ENCODE assay signal across 12 cellular contexts in the genomic region with DNA sequence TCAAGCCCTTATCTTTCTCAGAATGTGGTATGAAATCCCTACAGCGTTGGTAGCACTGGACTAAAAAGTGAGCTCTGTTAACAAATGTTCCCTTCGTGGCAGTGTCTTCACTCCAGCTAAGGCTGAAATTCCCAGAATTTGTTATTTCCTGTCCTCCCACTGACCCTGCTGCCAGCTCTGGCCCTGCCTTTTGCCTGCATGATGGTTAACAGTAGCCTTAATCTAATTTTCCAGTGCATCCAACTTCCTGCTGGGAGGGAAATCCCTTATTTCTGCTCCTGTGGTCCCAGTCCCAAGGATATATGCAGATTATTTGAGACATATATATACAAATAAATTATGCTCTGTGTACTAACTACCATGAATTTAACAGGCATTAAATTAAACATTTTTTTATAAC.
A peak's percentile ranks its signal among the peaks of the same experiment; 100 is the strongest.
DNase-seq lines count a peak whose midpoint lies in the region; ATAC-seq, FAIRE-seq and TF ChIP-seq lines count a peak whose summit lies in the region.
"Had no signal": no experiment of that assay in that cellular context is flagged by ENCODE, and none has a peak within 500 bp of the region (broad histone marks: within the 10 kb centered on the region; RNA-seq: fewer than 3 reads in every experiment).

No MANE protein-coding gene starts in this region.

- H3K9me3 ChIP-seq in kidney (ENCODE audit: control insufficient read depth in 1 of 2, low read length in 2 of 2) (no peaks in the 10 kb centered on the region), transverse colon (no peaks in the 10 kb centered on the region)

- in situ Hi-C loops in brain microvascular endothelial cell (cut with HindIII; ENCODE audit: low pct_ligation_motif_present, low sequenced_read_pairs): no loop called here
- in situ Hi-C loops in transverse colon (cut with MboI; ENCODE audit: low pct_ligation_motif_present in 1 of 4, low pct_unique_long_range_greater_than_20kb in 1 of 4, low sequenced_read_pairs in 3 of 4): no loop called here

- WGBS in transverse colon (ENCODE audit: low coverage in 1 of 2), 2 donors: 37% methylated on average over 2 of the region's 2 CpGs; no CpG with 5 or more reads in 1 of the 2 donors

- no peak for TF ChIP-seq EP300 in transverse colon (IDR thresholded peaks at IDR 0.05; ENCODE audit: low read depth)

- TF ChIP-seq POLR2A in transverse colon (IDR thresholded peaks at IDR 0.05): no peak

- peaks cover 0 to 2% of the 10 kb centered on the region in 2 donors for H3K4me1 ChIP-seq in kidney (ENCODE audit: control insufficient read depth in 1 of 2, insufficient read depth in 1 of 2, low read depth in 1 of 2, low read length in 2 of 2)
- H3K4me1 ChIP-seq in transverse colon: peaks cover 4 to 67% (median 15%) of the 10 kb centered on the region in 4 donors

- no peak overlapping the region for H3K9ac ChIP-seq in kidney (ENCODE audit: low read length in 2 of 2)

- H3K27ac ChIP-seq in brain microvascular endothelial cell (no peak overlapping the region), kidney (ENCODE audit: low read depth in 2 of 2, low read length in 2 of 2) (peak overlapping the region; percentile 21 to 29), transverse colon (peak overlapping the region; percentile 57 to 67 (median 66))

- TF ChIP-seq CTCF in brain microvascular endothelial cell (IDR thresholded peaks at IDR 0.05; ENCODE audit: low read depth, low read length, missing control alignments): no peak
- no peak for TF ChIP-seq CTCF in kidney (IDR thresholded peaks at IDR 0.05; ENCODE audit: borderline replicate concordance, extremely low read depth, insufficient read depth)
- TF ChIP-seq CTCF in transverse colon (IDR thresholded peaks at IDR 0.05): no peak
- no peak for TF ChIP-seq CTCF in D721Med (IDR thresholded peaks at IDR 0.05; ENCODE audit: insufficient read depth, missing control alignments)

- ATAC-seq in GM18517 (IDR thresholded peaks at IDR 0.05; ENCODE audit: unreplicated experiment) (no peak), GM18502 (IDR thresholded peaks at IDR 0.05; ENCODE audit: poor library complexity, unreplicated experiment) (no peak)

- FAIRE-seq in kidney (lab: Jason Lieb, UNC) (no peak), D721Med (lab: Jason Lieb, UNC) (no peak)
- FAIRE-seq: bronchial epithelial cell had no signal

- H3K36me3 ChIP-seq in brain microvascular endothelial cell (replicated peaks) (no peaks in the 10 kb centered on the region), kidney (ENCODE audit: control insufficient read depth in 1 of 2, insufficient read depth in 2 of 2, low read length in 2 of 2) (no peaks in the 10 kb centered on the region), transverse colon (peaks cover 0 to 5% (median 0%) of the 10 kb centered on the region in 4 donors)

- intact Hi-C loops in kidney (cut with DNase I) (no loop called here), transverse colon (cut with DNase I; ENCODE audit: low total_unique reads) (no loop called here)

- no peak overlapping the region for H3K4me3 ChIP-seq in brain microvascular endothelial cell (ENCODE audit: low read depth, low read length)
- no peak overlapping the region for H3K4me3 ChIP-seq in kidney (ENCODE audit: low read length in 2 of 2)
- no peak overlapping the region for H3K4me3 ChIP-seq in transverse colon

- DNase-seq in NCI-H1417 (lab: John Stamatoyannopoulos, UW) (peak in 2 of 3 experiments; percentile 25 to 51), NCI-H1417 treated with DMSO at 0.1 percent for 48 hours (lab: John Stamatoyannopoulos, UW) (no peak), brain microvascular endothelial cell (peak; percentile 34), kidney (peak; percentile 73), transverse colon (no peak), D721Med (ENCODE audit: insufficient read length, low spot score) (no peak)
- DNase-seq: 8988T, glutamatergic neuron, GOT3 had no signal

- H3K27me3 ChIP-seq in brain microvascular endothelial cell (replicated peaks) (no peaks in the 10 kb centered on the region), transverse colon (no peaks in the 10 kb centered on the region)

Comparison
In these comparisons a context has a peak if more than half of its experiments do, and no peak if none do; other contexts are left out.
1. DNase-seq: peak in NCI-H1417 (2 of 3), brain microvascular endothelial cell (single experiment) and kidney (single experiment); none in NCI-H1417 treated with DMSO at 0.1 percent for 48 hours (single experiment), transverse colon (single experiment) and D721Med (single experiment).